11 cellular contexts compared by ENCODE assay signal in the genomic region with DNA sequence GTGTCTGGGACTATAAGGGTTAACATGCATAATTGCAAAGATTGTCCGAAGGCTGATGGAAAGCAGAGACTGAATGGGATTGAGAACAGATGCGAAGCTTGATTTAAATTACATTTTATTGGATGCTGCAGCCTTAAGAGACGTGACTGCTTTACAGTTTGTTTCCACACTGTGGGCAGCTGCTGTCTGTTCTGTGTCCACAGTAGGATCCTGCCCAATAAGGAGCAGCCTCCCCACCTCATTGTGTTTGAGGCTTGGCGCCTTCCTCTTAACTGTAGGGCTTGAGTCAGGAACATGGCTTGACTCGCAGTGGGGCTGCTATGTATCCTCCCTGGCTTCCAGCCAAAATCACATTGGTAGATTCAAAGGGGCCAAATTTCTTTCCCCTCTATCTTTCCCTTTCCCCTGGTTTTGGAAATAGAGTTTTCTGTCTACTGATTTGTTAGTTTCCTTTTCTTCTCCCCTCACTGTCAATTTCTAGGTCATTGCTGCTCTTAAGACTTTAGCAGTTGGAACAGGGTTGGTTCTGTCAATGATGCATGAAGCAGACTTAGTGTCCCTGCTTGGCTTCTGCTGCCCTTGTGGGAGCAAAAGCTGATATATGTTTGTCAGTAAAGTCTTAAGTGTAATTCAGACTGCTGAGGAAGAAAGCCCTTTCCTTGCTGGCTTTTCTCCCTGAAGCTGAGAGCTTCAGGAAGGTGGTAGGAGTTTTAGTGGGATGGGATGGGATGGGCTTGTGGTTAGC. TPM values are rescaled to one million over a fixed set of nuclear protein-coding genes. Genes with fewer than 3 reads are reported as not detected.
DNase-seq lines count a peak whose midpoint lies in the region; ATAC-seq and TF ChIP-seq lines count a peak whose summit lies in the region.
"Had no signal": no experiment of that assay in that cellular context is flagged by ENCODE, and none has a peak within 500 bp of the region (broad histone marks: within the 10 kb centered on the region; RNA-seq: fewer than 3 reads in every experiment).

No MANE protein-coding gene starts in this region.

- intact Hi-C loops in mucosa of descending colon (cut with DNase I, micrococcal nuclease): loop anchor here (2.0 to 10.0 kb wide), 3 partner anchors 51 to 111 kb away; a partner anchor contains a TSS

- no peaks in the 10 kb centered on the region for H3K36me3 ChIP-seq in mucosa of descending colon (ENCODE audit: low read depth)
- H3K36me3 ChIP-seq: ovary had no signal

- H3K9me3 ChIP-seq in mucosa of descending colon: no peaks in the 10 kb centered on the region
- H3K9me3 ChIP-seq: ovary had no signal

- ATAC-seq in mucosa of descending colon (peak; percentile 20), GM21737 (IDR thresholded peaks at IDR 0.05; ENCODE audit: unreplicated experiment) (no peak), HG02973 (IDR thresholded peaks at IDR 0.05; ENCODE audit: unreplicated experiment) (no peak), GM21423 (IDR thresholded peaks at IDR 0.05; ENCODE audit: unreplicated experiment) (no peak)

- peaks cover 27% of the 10 kb centered on the region for H3K4me1 ChIP-seq in mucosa of descending colon (ENCODE audit: low read depth)

- H3K4me3 ChIP-seq in mucosa of descending colon: no peak overlapping the region
- H3K4me3 ChIP-seq: ovary had no signal

- H3K27me3 Mint-ChIP-seq in brain: no peaks in the 10 kb centered on the region
- H3K27me3 Mint-ChIP-seq: stimulated activated naive CD8-positive, alpha-beta T cell treated with anti-CD3 and anti-CD28 coated beads, Interleukin-15, Interleukin-2, amounts not matched to agents 100 ng/mL and 50 ng/mL, for 24 hours had no signal

- no peaks in the 10 kb centered on the region for H3K36me3 Mint-ChIP-seq in brain

- peak overlapping the region in 4 of 5 experiments; percentile 15 to 60 (median 54) for H3K4me3 Mint-ChIP-seq in brain
- H3K4me3 Mint-ChIP-seq: activated T-helper 1 cell treated with anti-CD3 and anti-CD28 coated beads, Interleukin-12 subunit alpha, Interleukin-12 subunit beta, Interleukin-2, Interleukin-4 antibody, amounts not matched to agents 30 ng/mL and 10 ng/mL and 1 ng/mL, durations not matched to agents 14 hours and 24 hours and 36 hours; stimulated activated naive CD8-positive, alpha-beta T cell treated with anti-CD3 and anti-CD28 coated beads, Interleukin-15, Interleukin-2, amounts not matched to agents 100 ng/mL and 50 ng/mL, for 24 hours had no signal

- H3K27ac Mint-ChIP-seq in brain: peak overlapping the region; percentile 25 to 93 (median 79)
- H3K27ac Mint-ChIP-seq: activated T-helper 1 cell treated with anti-CD3 and anti-CD28 coated beads, Interleukin-12 subunit alpha, Interleukin-12 subunit beta, Interleukin-2, Interleukin-4 antibody, amounts not matched to agents 30 ng/mL and 10 ng/mL and 1 ng/mL, durations not matched to agents 14 hours and 24 hours and 36 hours had no signal

- no peak for TF ChIP-seq CTCF in brain (conservative IDR thresholded peaks at IDR 0.05)
- no peak for TF ChIP-seq CTCF in mucosa of descending colon (IDR thresholded peaks at IDR 0.05)

- no peaks in the 10 kb centered on the region for H3K9me3 Mint-ChIP-seq in brain
- H3K9me3 Mint-ChIP-seq: activated T-helper 1 cell treated with anti-CD3 and anti-CD28 coated beads, Interleukin-12 subunit alpha, Interleukin-12 subunit beta, Interleukin-2, Interleukin-4 antibody, amounts not matched to agents 30 ng/mL and 10 ng/mL and 1 ng/mL, durations not matched to agents 14 hours and 24 hours and 36 hours; stimulated activated naive CD8-positive, alpha-beta T cell treated with anti-CD3 and anti-CD28 coated beads, Interleukin-15, Interleukin-2, amounts not matched to agents 100 ng/mL and 50 ng/mL, for 24 hours had no signal

- peaks cover 34% of the 10 kb centered on the region for H3K4me1 Mint-ChIP-seq in brain

- DNase-seq in AG08395 (ENCODE audit: low spot score) (peak; percentile 74), LHCN-M2 (ENCODE audit: low read depth) (peak; percentile 85), mucosa of descending colon (no peak), midbrain (lab: John Stamatoyannopoulos, UW) (no peak)

RNA-seq across cellular contexts. Expression of a gene that starts 5.1 kb away (rescaled TPM):
- total RNA-seq in LHCN-M2 (2014; rRNA removed): 24.2 and 29.6 TPM in 2 replicates
- 38.8 TPM for polyA plus RNA-seq in LHCN-M2 (2012)
- 26.2 TPM for polyA plus RNA-seq in brain (ENCODE audit: insufficient read depth, low read depth, low replicate concordance)
- 10 to 100 TPM; 42.2 to 51.2 (median 49.6) TPM for total RNA-seq in mucosa of descending colon

RNA-seq across cellular contexts. Expression of a gene that starts 16.2 kb away (rescaled TPM):
- 43.2 and 46.6 TPM in 2 replicates for total RNA-seq in LHCN-M2 (2014; rRNA removed)
- 22.5 TPM for polyA plus RNA-seq in LHCN-M2 (2012)
- 23.2 TPM for polyA plus RNA-seq in brain (ENCODE audit: insufficient read depth, low read depth, low replicate concordance)
- total RNA-seq in mucosa of descending colon: 10 to 100 TPM in 1 of 3 donors, 1 to 10 TPM in 2; 4.0 to 14.9 (median 7.4) TPM

Comparison
In these comparisons a context has a peak if more than half of its experiments do, and no peak if none do; other contexts are left out.
1. DNase-seq: peak in AG08395 (single experiment) and LHCN-M2 (single experiment); none in mucosa of descending colon (0 of 3) and midbrain (single experiment).